Comparison of ENCODE assay signal across 27 cellular contexts in genomic region chr14:34181308-34181707, GRCh38.
A peak's percentile ranks its signal among the peaks of the same experiment; 100 is the strongest.
DNase-seq lines count a peak whose midpoint lies in the region; ATAC-seq and TF ChIP-seq lines count a peak whose summit lies in the region.
"Had no signal": no experiment of that assay in that cellular context is flagged by ENCODE, and none has a peak within 500 bp of the region (broad histone marks: within the 10 kb centered on the region; RNA-seq: fewer than 3 reads in every experiment).

No MANE protein-coding gene starts in this region.

- H3K4me3 Mint-ChIP-seq in nephron, result peak overlapping the region in 1 of 3 experiments; percentile 2
- H3K4me3 Mint-ChIP-seq: activated naive CD8-positive, alpha-beta T cell treated with anti-CD3 and anti-CD28 coated beads for 36 hours; CD8-positive, alpha-beta T cell; mesothelial cell of epicardium; natural killer cell; stimulated activated naive CD8-positive, alpha-beta T cell treated with anti-CD3 and anti-CD28 coated beads, Interleukin-15, Interleukin-2, amounts not matched to agents 100 ng/mL and 50 ng/mL, for 24 hours had no signal

- TF ChIP-seq POLR2A in uterus (IDR thresholded peaks at IDR 0.05), result no peak

- no peaks in the 10 kb centered on the region for H3K27me3 ChIP-seq in uterus
- H3K27me3 ChIP-seq: foreskin keratinocyte, tibial nerve had no signal

- no peaks in the 10 kb centered on the region for H3K36me3 Mint-ChIP-seq in nephron (ENCODE audit: low read depth)
- H3K36me3 Mint-ChIP-seq: activated naive CD8-positive, alpha-beta T cell treated with anti-CD3 and anti-CD28 coated beads for 36 hours; CD8-positive, alpha-beta T cell; mesothelial cell of epicardium; natural killer cell had no signal

- peaks cover 4% of the 10 kb centered on the region for H3K9me3 Mint-ChIP-seq in nephron
- H3K9me3 Mint-ChIP-seq: activated naive CD8-positive, alpha-beta T cell treated with anti-CD3 and anti-CD28 coated beads for 36 hours; activated T-helper 2 cell treated with anti-CD3 and anti-CD28 coated beads, Interferon-gamma antibody, Interleukin-2, Interleukin-4, amounts not matched to agents 10 μg/mL and 5 μg/mL and 100 μg/mL, durations not matched to agents 14 hours and 24 hours and 36 hours; CD8-positive, alpha-beta T cell; mesothelial cell of epicardium; stimulated activated naive CD8-positive, alpha-beta T cell treated with anti-CD3 and anti-CD28 coated beads, Interleukin-15, Interleukin-2, amounts not matched to agents 100 ng/mL and 50 ng/mL, for 24 hours had no signal

- ATAC-seq in GM18867 (IDR thresholded peaks at IDR 0.05; ENCODE audit: unreplicated experiment) (no peak), HG03432 (IDR thresholded peaks at IDR 0.05; ENCODE audit: unreplicated experiment) (no peak)
- ATAC-seq: CD8-positive, alpha-beta T cell; foreskin keratinocyte; HCT116; natural killer cell had no signal

- H3K36me3 ChIP-seq in uterus, result no peaks in the 10 kb centered on the region
- H3K36me3 ChIP-seq: prostate gland, tibial nerve had no signal

- H3K4me3 ChIP-seq in uterus, result no peak overlapping the region
- H3K4me3 ChIP-seq: prostate gland, tibial nerve had no signal

- H3K4me1 ChIP-seq in uterus, result no peaks in the 10 kb centered on the region
- H3K4me1 ChIP-seq: foreskin keratinocyte, prostate gland, tibial nerve had no signal

- CTCF ChIA-PET in HEK293T (lab: Yijun Ruan, JAX), result interaction anchor here (0.6 to 1.1 kb wide), 2 partner anchors 48 to 74 kb away, joined by 3 read pairs; no protein-coding TSS in a partner anchor

- H3K9me3 ChIP-seq in uterus, result no peaks in the 10 kb centered on the region
- H3K9me3 ChIP-seq: prostate gland, tibial nerve had no signal

- no peak for TF ChIP-seq CTCF in nephron (IDR thresholded peaks at IDR 0.05; ENCODE audit: unreplicated experiment in 3 of 3)
- TF ChIP-seq CTCF in uterus (IDR thresholded peaks at IDR 0.05), result no peak

- H3K27ac Mint-ChIP-seq in nephron, result peak overlapping the region; percentile 1 to 69 (median 43)
- H3K27ac Mint-ChIP-seq: activated naive CD8-positive, alpha-beta T cell treated with anti-CD3 and anti-CD28 coated beads for 36 hours; activated T-helper 2 cell treated with anti-CD3 and anti-CD28 coated beads, Interferon-gamma antibody, Interleukin-2, Interleukin-4, amounts not matched to agents 10 μg/mL and 5 μg/mL and 100 μg/mL, durations not matched to agents 14 hours and 24 hours and 36 hours; CD8-positive, alpha-beta T cell; mesothelial cell of epicardium; natural killer cell; stimulated activated naive CD8-positive, alpha-beta T cell treated with anti-CD3 and anti-CD28 coated beads, Interleukin-15, Interleukin-2, amounts not matched to agents 100 ng/mL and 50 ng/mL, for 24 hours had no signal

- peak; percentile 80 for DNase-seq in DMS153 (lab: John Stamatoyannopoulos, UW)
- DNase-seq in HEK293T (ENCODE audit: extremely low spot score), result peak; percentile 25
- peak; percentile 59 for DNase-seq in NCI-H748 (lab: John Stamatoyannopoulos, UW; ENCODE audit: unreplicated experiment)
- no peak for DNase-seq in uterus
- no peak for DNase-seq in activated T-cell treated with anti-CD3 and anti-CD28 coated beads, Interleukin-2, amount 50 U/mL, for 48 hours
- DNase-seq: activated CD4-positive, alpha-beta T cell treated with anti-CD3 and anti-CD28 coated beads for 4 hours; activated naive CD8-positive, alpha-beta T cell treated with anti-CD3 and anti-CD28 coated beads for 36 hours; CD8-positive, alpha-beta T cell; effector CD4-positive, alpha-beta T cell; erythroblast; foreskin keratinocyte; islet precursor cell; natural killer cell; NCI-H1436 treated with DMSO at 0.1 percent for 48 hours; NCI-H446 treated with DMSO at 0.1 percent for 48 hours; small intestine; stimulated activated CD4-positive, alpha-beta T cell treated with anti-CD3 and anti-CD28 coated beads, Interleukin-4, amount 100 ng/mL, for 1 hour; SW 1271 had no signal

- H3K27ac ChIP-seq in uterus, result no peak overlapping the region
- H3K27ac ChIP-seq: foreskin keratinocyte, prostate gland, tibial nerve had no signal

- intact Hi-C loops in uterus (cut with DNase I; ENCODE audit: low total_unique reads), result no loop called here

- peaks cover 15% of the 10 kb centered on the region for H3K4me1 Mint-ChIP-seq in nephron
- H3K4me1 Mint-ChIP-seq: activated naive CD8-positive, alpha-beta T cell treated with anti-CD3 and anti-CD28 coated beads for 36 hours; natural killer cell had no signal

- POLR2A ChIA-PET in HEK293T (lab: Yijun Ruan, JAX), result interaction anchor here (1.2 kb wide), 1 partner anchor 122 kb away, joined by 3 read pairs; no protein-coding TSS in a partner anchor

- H3K27me3 Mint-ChIP-seq in nephron (ENCODE audit: low read depth), result no peaks in the 10 kb centered on the region
- H3K27me3 Mint-ChIP-seq: activated naive CD8-positive, alpha-beta T cell treated with anti-CD3 and anti-CD28 coated beads for 36 hours had no signal

TF ChIP-seq in HEK293T, 16 proteins besides CTCF, POLR2A, EP300 and RAD21:
- no peak for TF ChIP-seq SP1 (IDR thresholded peaks at IDR 0.05)
- TF ChIP-seq BHLHE40 (IDR thresholded peaks at IDR 0.05; ENCODE audit: borderline replicate concordance), result no peak
- 0 out of 2 replicates have a peak, but pooled peaks have one; percentile 15 for TF ChIP-seq L3MBTL2 (conservative IDR thresholded peaks at IDR 0.05)
- TF ChIP-seq SUZ12 (IDR thresholded peaks at IDR 0.05), result no peak
- TF ChIP-seq FOXK2 (IDR thresholded peaks at IDR 0.05), result no peak

Comparison
In these comparisons a context has a peak if more than half of its experiments do, and no peak if none do; other contexts are left out.
1. DNase-seq: peak in DMS153 (single experiment), HEK293T (single experiment) and NCI-H748 (single experiment); none in uterus (0 of 2) and activated T-cell treated with anti-CD3 and anti-CD28 coated beads, Interleukin-2, amount 50 U/mL, for 48 hours (0 of 2).